1 cellular context compared by ENCODE assay signal in the genomic region with DNA sequence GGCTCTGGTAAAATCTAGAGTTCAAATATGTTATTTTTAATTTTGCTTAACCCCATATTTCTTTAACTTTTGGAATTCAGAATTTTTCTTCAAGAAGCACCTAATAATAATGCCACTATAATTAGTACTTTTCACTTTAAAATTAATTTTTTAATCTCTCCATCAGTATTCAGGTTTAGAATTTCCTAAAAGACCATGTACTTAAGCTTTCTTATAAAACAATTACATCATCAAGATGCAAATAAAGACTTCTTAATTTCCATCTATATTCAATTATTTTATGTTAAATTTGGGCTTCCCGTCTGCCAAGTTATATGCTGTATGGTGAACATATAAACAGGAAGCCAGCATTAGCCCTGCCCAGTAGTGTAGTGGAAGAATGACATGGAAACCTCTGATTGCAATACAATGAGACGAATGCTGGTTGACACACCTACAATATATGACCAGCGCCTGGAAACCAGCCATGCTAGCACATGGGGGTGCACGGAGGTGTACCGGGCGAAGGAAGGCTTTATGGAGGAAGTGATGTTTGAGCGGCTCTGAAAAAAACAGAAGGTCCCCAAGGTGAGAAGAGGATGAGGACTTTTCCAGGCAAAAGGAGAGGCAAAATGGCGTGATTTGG.
TF ChIP-seq lines count a peak whose summit lies in the region.

No MANE protein-coding gene starts in this region.

TF ChIP-seq in SK-N-SH treated with all-trans-retinoic acid at 6 μM for 48 hours, 23 proteins besides CTCF, POLR2A, EP300 and RAD21 (continued from another document):
- TF ChIP-seq, protein P1, sequence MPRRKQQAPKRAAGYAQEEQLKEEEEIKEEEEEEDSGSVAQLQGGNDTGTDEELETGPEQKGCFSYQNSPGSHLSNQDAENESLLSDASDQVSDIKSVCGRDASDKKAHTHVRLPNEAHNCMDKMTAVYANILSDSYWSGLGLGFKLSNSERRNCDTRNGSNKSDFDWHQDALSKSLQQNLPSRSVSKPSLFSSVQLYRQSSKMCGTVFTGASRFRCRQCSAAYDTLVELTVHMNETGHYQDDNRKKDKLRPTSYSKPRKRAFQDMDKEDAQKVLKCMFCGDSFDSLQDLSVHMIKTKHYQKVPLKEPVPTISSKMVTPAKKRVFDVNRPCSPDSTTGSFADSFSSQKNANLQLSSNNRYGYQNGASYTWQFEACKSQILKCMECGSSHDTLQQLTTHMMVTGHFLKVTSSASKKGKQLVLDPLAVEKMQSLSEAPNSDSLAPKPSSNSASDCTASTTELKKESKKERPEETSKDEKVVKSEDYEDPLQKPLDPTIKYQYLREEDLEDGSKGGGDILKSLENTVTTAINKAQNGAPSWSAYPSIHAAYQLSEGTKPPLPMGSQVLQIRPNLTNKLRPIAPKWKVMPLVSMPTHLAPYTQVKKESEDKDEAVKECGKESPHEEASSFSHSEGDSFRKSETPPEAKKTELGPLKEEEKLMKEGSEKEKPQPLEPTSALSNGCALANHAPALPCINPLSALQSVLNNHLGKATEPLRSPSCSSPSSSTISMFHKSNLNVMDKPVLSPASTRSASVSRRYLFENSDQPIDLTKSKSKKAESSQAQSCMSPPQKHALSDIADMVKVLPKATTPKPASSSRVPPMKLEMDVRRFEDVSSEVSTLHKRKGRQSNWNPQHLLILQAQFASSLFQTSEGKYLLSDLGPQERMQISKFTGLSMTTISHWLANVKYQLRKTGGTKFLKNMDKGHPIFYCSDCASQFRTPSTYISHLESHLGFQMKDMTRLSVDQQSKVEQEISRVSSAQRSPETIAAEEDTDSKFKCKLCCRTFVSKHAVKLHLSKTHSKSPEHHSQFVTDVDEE (CRISPR knock-in tag; IDR thresholded peaks at IDR 0.05) = no peak
- TF ChIP-seq ZNF565 (CRISPR knock-in tag; conservative IDR thresholded peaks at IDR 0.05; ENCODE audit: low read depth) (no peak), BACH2 (CRISPR knock-in tag; IDR thresholded peaks at IDR 0.05; ENCODE audit: borderline replicate concordance) (no peak), RARB (CRISPR knock-in tag; IDR thresholded peaks at IDR 0.05) (no peak), ARNTL (CRISPR knock-in tag; IDR thresholded peaks at IDR 0.05; ENCODE audit: borderline replicate concordance, low read depth) (no peak), ZFP3 (CRISPR knock-in tag; IDR thresholded peaks at IDR 0.05) (no peak), ZNF8 (CRISPR knock-in tag; IDR thresholded peaks at IDR 0.05) (no peak), CSDC2 (CRISPR knock-in tag; IDR thresholded peaks at IDR 0.05) (no peak), OSR1 (CRISPR knock-in tag; IDR thresholded peaks at IDR 0.05) (no peak), TOX (CRISPR knock-in tag; IDR thresholded peaks at IDR 0.05; ENCODE audit: borderline replicate concordance) (no peak), ZFP30 (CRISPR knock-in tag; IDR thresholded peaks at IDR 0.05) (no peak)
- TF ChIP-seq, protein P2, sequence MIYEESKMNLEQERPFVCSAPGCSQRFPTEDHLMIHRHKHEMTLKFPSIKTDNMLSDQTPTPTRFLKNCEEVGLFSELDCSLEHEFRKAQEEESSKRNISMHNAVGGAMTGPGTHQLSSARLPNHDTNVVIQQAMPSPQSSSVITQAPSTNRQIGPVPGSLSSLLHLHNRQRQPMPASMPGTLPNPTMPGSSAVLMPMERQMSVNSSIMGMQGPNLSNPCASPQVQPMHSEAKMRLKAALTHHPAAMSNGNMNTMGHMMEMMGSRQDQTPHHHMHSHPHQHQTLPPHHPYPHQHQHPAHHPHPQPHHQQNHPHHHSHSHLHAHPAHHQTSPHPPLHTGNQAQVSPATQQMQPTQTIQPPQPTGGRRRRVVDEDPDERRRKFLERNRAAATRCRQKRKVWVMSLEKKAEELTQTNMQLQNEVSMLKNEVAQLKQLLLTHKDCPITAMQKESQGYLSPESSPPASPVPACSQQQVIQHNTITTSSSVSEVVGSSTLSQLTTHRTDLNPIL (CRISPR knock-in tag; IDR thresholded peaks at IDR 0.05; ENCODE audit: low read depth) = no peak
